In genomic region chr2:173238385-173238784, GRCh38 we compare ENCODE assay signal across 15 cellular contexts.
A peak's percentile ranks its signal among the peaks of the same experiment; 100 is the strongest.
DNase-seq lines count a peak whose midpoint lies in the region; ATAC-seq, FAIRE-seq and TF ChIP-seq lines count a peak whose summit lies in the region.
"Had no signal": no experiment of that assay in that cellular context is flagged by ENCODE, and none has a peak within 500 bp of the region (broad histone marks: within the 10 kb centered on the region; RNA-seq: fewer than 3 reads in every experiment).

No MANE protein-coding gene starts in this region.

- H3K27ac ChIP-seq in HepG2 (ENCODE audit: extremely low read length, insufficient read depth, low read length) (no peak overlapping the region), foreskin keratinocyte (no peak overlapping the region)

- H3K36me3 ChIP-seq in HepG2 (replicated peaks in 1 of 2; ENCODE audit: control insufficient read depth in 1 of 2, insufficient read depth in 2 of 2, low read length in 2 of 2) = no peaks in the 10 kb centered on the region

- TF ChIP-seq CTCF in HepG2 (CRISPR knock-in tag; IDR thresholded peaks at IDR 0.05) = no peak
- TF ChIP-seq CTCF in foreskin keratinocyte (conservative IDR thresholded peaks at IDR 0.05) = no peak

- TF ChIP-seq POLR2A in GM12891 (IDR thresholded peaks at IDR 0.05; ENCODE audit: low read depth, low read length) = no peak
- no peak for TF ChIP-seq POLR2A in HepG2 (IDR thresholded peaks at IDR 0.05; ENCODE audit: insufficient read depth in 1 of 2, low read depth in 2 of 2, low read length in 2 of 2)

- no peak overlapping the region for H3K4me3 ChIP-seq in HepG2 (replicated peaks in 1 of 3; ENCODE audit: insufficient read depth in 1 of 3, low read depth in 2 of 3, low read length in 3 of 3)

- no peak for ATAC-seq in HepG2
- no peak for ATAC-seq in GM21515 (IDR thresholded peaks at IDR 0.05; ENCODE audit: unreplicated experiment)
- no peak for ATAC-seq in foreskin keratinocyte
- ATAC-seq in naive thymus-derived CD8-positive, alpha-beta T cell = no peak
- ATAC-seq: Panc1 had no signal

- H3K9ac ChIP-seq in HepG2 (ENCODE audit: insufficient read depth, low read depth, low read length) = no peak overlapping the region

- H3K4me2 ChIP-seq in HepG2 (ENCODE audit: low read depth, low read length) = no peak overlapping the region

- H2AFZ ChIP-seq in HepG2 (ENCODE audit: low read length) = no peak overlapping the region

- no peaks in the 10 kb centered on the region for H3K79me2 ChIP-seq in HepG2 (ENCODE audit: insufficient read depth, low read length)

- CTCF ChIA-PET in HepG2 (lab: Yijun Ruan, JAX; ENCODE audit: low intra/inter-chr PET ratio, low total read pairs) = no interaction called here

- 66% methylated on average over 4 of the region's 4 CpGs for WGBS in HepG2 (ENCODE audit: low lambda C conversion rate)

- H4K20me1 ChIP-seq in HepG2 (ENCODE audit: insufficient read depth, low read length) = no peaks in the 10 kb centered on the region

- H3K27me3 Mint-ChIP-seq in naive thymus-derived CD8-positive, alpha-beta T cell = peaks cover 0 to 14% (median 0%) of the 10 kb centered on the region in 5 donors

- in situ Hi-C loops in HepG2 (cut with HindIII; ENCODE audit: extremely low pct_ligation_motif_present, low pct_unique_long_range_greater_than_20kb) = no loop called here

- TF ChIP-seq EP300 in HepG2 (IDR thresholded peaks at IDR 0.05; ENCODE audit: low read depth in 2 of 2, low read length in 2 of 2) (peak in 1 of 2 experiments; percentile 29; a peak in 1 of 4 replicates), HepG2 (CRISPR knock-in tag; IDR thresholded peaks at IDR 0.05; ENCODE audit: borderline replicate concordance) (no peak)

- peak; percentile 5 for FAIRE-seq in GM12891 (lab: Jason Lieb, UNC)
- peak; percentile 28 for FAIRE-seq in HepG2 (lab: Jason Lieb, UNC)

- H3K4me1 ChIP-seq in HepG2 (ENCODE audit: insufficient read depth, low read length) = peaks cover 13% of the 10 kb centered on the region
- no peaks in the 10 kb centered on the region for H3K4me1 ChIP-seq in foreskin keratinocyte

- TF ChIP-seq RAD21 in HepG2 (CRISPR knock-in tag; IDR thresholded peaks at IDR 0.05) = no peak

- H3K27me3 ChIP-seq in HepG2 (ENCODE audit: control insufficient read depth in 1 of 2, insufficient read depth in 2 of 2, low read length in 2 of 2) = no peaks in the 10 kb centered on the region
- H3K27me3 ChIP-seq in foreskin keratinocyte = no peaks in the 10 kb centered on the region

- POLR2A ChIA-PET in HepG2 (lab: Yijun Ruan, JAX) = no interaction called here
- POLR2A ChIA-PET in naive thymus-derived CD8-positive, alpha-beta T cell (lab: Charles Lee) = no interaction called here

- no peaks in the 10 kb centered on the region for H3K9me3 ChIP-seq in HepG2 (ENCODE audit: low read length)

- H3K36me3 Mint-ChIP-seq in naive thymus-derived CD8-positive, alpha-beta T cell = no peaks in the 10 kb centered on the region

- no peaks in the 10 kb centered on the region for H3K4me1 Mint-ChIP-seq in naive thymus-derived CD8-positive, alpha-beta T cell

- H3K9me3 Mint-ChIP-seq in naive thymus-derived CD8-positive, alpha-beta T cell = no peaks in the 10 kb centered on the region

- DNase-seq in GM12891 (ENCODE audit: insufficient read length, low spot score) (no peak), NCI-H146 (lab: John Stamatoyannopoulos, UW) (peak; percentile 78), NCI-H774 (lab: John Stamatoyannopoulos, UW) (peak; percentile 13), HepG2 (ENCODE audit: low spot score) (peak; percentile 25), foreskin keratinocyte (no peak), occipital lobe (lab: John Stamatoyannopoulos, UW) (no peak)
- DNase-seq in naive thymus-derived CD8-positive, alpha-beta T cell = no peak
- DNase-seq: C1 segment of cervical spinal cord, DMS53, H9, NCI-H1048, NCI-H2029 treated with DMSO at 0.1 percent for 48 hours, NCI-H345 had no signal

- H3K4me3 Mint-ChIP-seq in naive thymus-derived CD8-positive, alpha-beta T cell = no peak overlapping the region
- H3K4me3 Mint-ChIP-seq: H9 had no signal

- BruUV-seq in HepG2 (replicated peaks; lab: Mats Ljungman, UMichigan) = no TSS peak

- intact Hi-C loops in HepG2 (cut with micrococcal nuclease; ENCODE audit: unreplicated experiment) = no loop called here

- no peak overlapping the region for H3K27ac Mint-ChIP-seq in naive thymus-derived CD8-positive, alpha-beta T cell
- H3K27ac Mint-ChIP-seq: H9 had no signal

TF ChIP-seq in GM12891, 5 proteins besides CTCF, POLR2A, EP300 and RAD21:
- TF ChIP-seq SPI1 (IDR thresholded peaks at IDR 0.05; ENCODE audit: low read depth, low read length) (no peak), TAF1 (IDR thresholded peaks at IDR 0.05; ENCODE audit: low read depth, low read length) (no peak), PAX5 (IDR thresholded peaks at IDR 0.05; ENCODE audit: insufficient read depth, low read length, severe bottlenecking) (no peak), POU2F2 (IDR thresholded peaks at IDR 0.05; ENCODE audit: low read depth, low read length) (no peak), POLR2AphosphoS5 (IDR thresholded peaks at IDR 0.05; ENCODE audit: low read depth, low read length) (no peak)

TF ChIP-seq in HepG2, 621 proteins besides CTCF, POLR2A, EP300 and RAD21 (continues in another document):
- TF ChIP-seq FOXA3 (CRISPR knock-in tag; IDR thresholded peaks at IDR 0.05) (peak; percentile 39; the same call in 1 of the 2 replicates), CEBPG (CRISPR knock-in tag; IDR thresholded peaks at IDR 0.05) (peak; percentile 59; the same call in 1 of the 2 replicates), RNF219 (CRISPR knock-in tag; IDR thresholded peaks at IDR 0.05) (no peak), TCF7 (IDR thresholded peaks at IDR 0.05; ENCODE audit: low read depth) (peak; percentile 62), ZEB1 (IDR thresholded peaks at IDR 0.05; ENCODE audit: insufficient replicate concordance, low read depth) (peak; percentile 76), TBX2 (CRISPR knock-in tag; IDR thresholded peaks at IDR 0.05; ENCODE audit: borderline replicate concordance) (peak; percentile 61), CREM (IDR thresholded peaks at IDR 0.05) (0 out of 2 replicates have a peak, but pooled peaks have one; percentile 17), CREM (CRISPR knock-in tag; IDR thresholded peaks at IDR 0.05) (no peak), SRSF1 (optimal IDR thresholded peaks at IDR 0.05; ENCODE audit: low read depth, low read length) (no peak), ARID5B (CRISPR knock-in tag; IDR thresholded peaks at IDR 0.05) (peak; percentile 36; the same call in 1 of the 2 replicates), SOX6 (IDR thresholded peaks at IDR 0.05) (no peak), SOX6 (CRISPR knock-in tag; IDR thresholded peaks at IDR 0.05) (peak; percentile 65), ISL2 (CRISPR knock-in tag; IDR thresholded peaks at IDR 0.05) (peak; percentile 52; the same call in 1 of the 2 replicates), ZFP90 (CRISPR knock-in tag; IDR thresholded peaks at IDR 0.05; ENCODE audit: borderline replicate concordance) (no peak), MIER2 (CRISPR knock-in tag; IDR thresholded peaks at IDR 0.05) (no peak)
- TF ChIP-seq, protein P1, sequence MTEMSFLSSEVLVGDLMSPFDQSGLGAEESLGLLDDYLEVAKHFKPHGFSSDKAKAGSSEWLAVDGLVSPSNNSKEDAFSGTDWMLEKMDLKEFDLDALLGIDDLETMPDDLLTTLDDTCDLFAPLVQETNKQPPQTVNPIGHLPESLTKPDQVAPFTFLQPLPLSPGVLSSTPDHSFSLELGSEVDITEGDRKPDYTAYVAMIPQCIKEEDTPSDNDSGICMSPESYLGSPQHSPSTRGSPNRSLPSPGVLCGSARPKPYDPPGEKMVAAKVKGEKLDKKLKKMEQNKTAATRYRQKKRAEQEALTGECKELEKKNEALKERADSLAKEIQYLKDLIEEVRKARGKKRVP (CRISPR knock-in tag; IDR thresholded peaks at IDR 0.05) = peak in 1 of 2 experiments; percentile 44; a peak in 1 of 4 replicates

Comparison
In these comparisons a context has a peak if more than half of its experiments do, and no peak if none do; other contexts are left out.
1. DNase-seq: peak in NCI-H146 (single experiment), NCI-H774 (single experiment) and HepG2 (single experiment); none in GM12891 (single experiment), foreskin keratinocyte (0 of 2), naive thymus-derived CD8-positive, alpha-beta T cell (0 of 10) and occipital lobe (single experiment).